In genomic region chr9:92659601-92660000, GRCh38 we compare ENCODE assay signal across 15 cellular contexts.
"Had no signal": no experiment of that assay in that cellular context is flagged by ENCODE, and none has a peak within 500 bp of the region (broad histone marks: within the 10 kb centered on the region; RNA-seq: fewer than 3 reads in every experiment).

No MANE protein-coding gene starts in this region.

- H3K27ac ChIP-seq: foreskin keratinocyte, sigmoid colon, SK-N-MC, suprapubic skin, upper lobe of right lung, VCaP had no signal

- H3K27me3 Mint-ChIP-seq: activated T-helper 17 cell treated with anti-CD3 and anti-CD28 coated beads, Interleukin-2, amount 50 U/mL, for 72 hours; naive B cell had no signal

- H3K4me3 Mint-ChIP-seq: activated T-helper 17 cell treated with anti-CD3 and anti-CD28 coated beads, Interleukin-2, amount 50 U/mL, for 72 hours; naive B cell had no signal

- DNase-seq: activated CD4-positive, alpha-beta T cell treated with anti-CD3 and anti-CD28 coated beads for 48 hours; activated CD8-positive, alpha-beta memory T cell treated with anti-CD3 and anti-CD28 coated beads for 24 hours; amniotic stem cell; foreskin keratinocyte; naive B cell; sigmoid colon; stimulated activated CD4-positive, alpha-beta T cell treated with anti-CD3 and anti-CD28 coated beads, Interleukin-12 subunit alpha, Interleukin-12 subunit beta, amount 100 ng/mL, for 4 hours; stimulated activated naive CD4-positive, alpha-beta T cell; T-helper 1 cell; upper lobe of right lung had no signal

- H3K9me3 ChIP-seq: sigmoid colon, suprapubic skin, upper lobe of right lung had no signal

- H3K9me3 Mint-ChIP-seq: activated naive CD4-positive, alpha-beta T cell treated with anti-CD3 and anti-CD28 coated beads, Interleukin-2, amount 50 U/mL, for 72 hours; activated T-helper 17 cell treated with anti-CD3 and anti-CD28 coated beads, Interleukin-2, amount 50 U/mL, for 72 hours; naive B cell had no signal

- H3K27ac Mint-ChIP-seq: activated T-helper 17 cell treated with anti-CD3 and anti-CD28 coated beads, Interleukin-2, amount 50 U/mL, for 72 hours had no signal

- H3K4me3 ChIP-seq: sigmoid colon, SK-N-MC, suprapubic skin, upper lobe of right lung had no signal

- H3K27me3 ChIP-seq: foreskin keratinocyte, sigmoid colon, suprapubic skin, upper lobe of right lung had no signal

- H3K4me1 ChIP-seq: upper lobe of right lung had no signal
